In genomic region chr2:104932243-104932642, GRCh38 we compare ENCODE assay signal across 29 cellular contexts.
"Had no signal": no experiment of that assay in that cellular context is flagged by ENCODE, and none has a peak within 500 bp of the region (broad histone marks: within the 10 kb centered on the region; RNA-seq: fewer than 3 reads in every experiment).

No MANE protein-coding gene starts in this region.

- DNase-seq: activated CD4-positive, alpha-beta T cell treated with anti-CD3 and anti-CD28 coated beads for 48 hours; activated CD4-positive, alpha-beta T cell treated with anti-CD3 and anti-CD28 coated beads, Interleukin-2, amount 50 U/mL, for 48 hours; activated CD8-positive, alpha-beta memory T cell treated with anti-CD3 and anti-CD28 coated beads, Interleukin-2, amount 50 U/mL, for 4 hours; activated gamma-delta T cell; activated naive CD4-positive, alpha-beta T cell treated with anti-CD3 and anti-CD28 coated beads, Interleukin-2, amount 10 ng/mL, durations not matched to agents 7 days and 5 days; activated naive CD8-positive, alpha-beta T cell treated with anti-CD3 and anti-CD28 coated beads, Interleukin-2, amount 10 ng/mL, durations not matched to agents 7 days and 5 days; activated T-cell treated with anti-CD3 and anti-CD28 coated beads, Interleukin-2, amount 50 U/mL, for 1 hour; brain microvascular endothelial cell; dorsolateral prefrontal cortex; effector memory CD4-positive, alpha-beta T cell; gastrocnemius medialis; glutamatergic neuron; kidney; left colon; mammary epithelial cell; naive B cell; nucleus accumbens; psoas muscle; sigmoid colon; small intestine; stimulated activated CD4-positive, alpha-beta T cell treated with anti-CD3 and anti-CD28 coated beads, Interleukin-4, amount 100 ng/mL, for 24 hours; trophoblast cell had no signal

- H3K9ac ChIP-seq: parathyroid adenoma had no signal

- H3K27ac ChIP-seq: brain microvascular endothelial cell, coronary artery, gastrocnemius medialis, hepatocyte, parathyroid adenoma, psoas muscle, sigmoid colon, thoracic aorta, vagina had no signal

- H3K4me1 ChIP-seq: gastrocnemius medialis, parathyroid adenoma, psoas muscle, sigmoid colon, vagina had no signal

- H3K4me3 ChIP-seq: coronary artery, dorsolateral prefrontal cortex, gastrocnemius medialis, hepatocyte, psoas muscle, sigmoid colon, thoracic aorta, vagina had no signal

- H3K4me2 ChIP-seq: hepatocyte had no signal

- FAIRE-seq: astrocyte, kidney, small intestine had no signal

- ATAC-seq: gastrocnemius medialis; left colon; psoas muscle; stimulated activated effector memory CD8-positive, alpha-beta T cell treated with anti-CD3 and anti-CD28 coated beads, Interleukin-12 subunit alpha, Interleukin-12 subunit beta, amount 100 ng/mL, for 72 hours had no signal

- H3K36me3 ChIP-seq: brain microvascular endothelial cell, gastrocnemius medialis, sigmoid colon, thoracic aorta, vagina had no signal

- H3K27me3 ChIP-seq: brain microvascular endothelial cell, dorsolateral prefrontal cortex, gastrocnemius medialis, hepatocyte, sigmoid colon, vagina had no signal

- H3K9me3 ChIP-seq: gastrocnemius medialis, psoas muscle, sigmoid colon, thoracic aorta, vagina had no signal

- H2AFZ ChIP-seq: hepatocyte, parathyroid adenoma had no signal

- H3K79me2 ChIP-seq: hepatocyte, parathyroid adenoma had no signal
